8 cellular contexts compared by ENCODE assay signal in genomic region chr1:176027934-176028333, GRCh38.
DNase-seq lines count a peak whose midpoint lies in the region; ATAC-seq and TF ChIP-seq lines count a peak whose summit lies in the region.
"Not testable (repeated sequence)": the region's sequence is repeated elsewhere in the genome, so short reads cannot be mapped to it uniquely, and the experiment has no call there.

No MANE protein-coding gene starts in this region.

- DNase-seq in NCI-H345 (lab: John Stamatoyannopoulos, UW) (peak; percentile 32), WERI-Rb-1 (peak; percentile 16), activated T-cell treated with anti-CD3 and anti-CD28 coated beads for 24 hours (ENCODE audit: low read depth) (peak; percentile 2), mammary epithelial cell (peak; percentile 40)
- DNase-seq in activated naive CD4-positive, alpha-beta T cell treated with Interleukin-2 at 50 U/mL for 16 hours = peak; percentile 5
- DNase-seq in stimulated activated CD4-positive, alpha-beta T cell treated with anti-CD3 and anti-CD28 coated beads, Interleukin-12 subunit alpha, Interleukin-12 subunit beta, amount 100 ng/mL, for 48 hours (ENCODE audit: low read depth in 2 of 3, low spot score in 1 of 3) = peak in 2 of 3 donors; percentile 3 to 11
- peak in 2 of 3 donors; percentile 4 to 30 for DNase-seq in stimulated activated CD4-positive, alpha-beta T cell treated with anti-CD3 and anti-CD28 coated beads, TNF-alpha, amount 100 ng/mL, for 48 hours (ENCODE audit: low read depth in 3 of 3)
- DNase-seq in stimulated activated naive CD8-positive, alpha-beta T cell treated with anti-CD3 and anti-CD28 coated beads, Interleukin-15, amount 100 ng/mL, for 72 hours = peak; percentile 6 to 51

- not testable (repeated sequence) for H3K9me3 ChIP-seq in WERI-Rb-1 (ENCODE audit: severe bottlenecking); mammary epithelial cell (replicated peaks; ENCODE audit: insufficient read depth, low read length)

- not testable (repeated sequence) for H4K20me1 ChIP-seq in mammary epithelial cell (ENCODE audit: insufficient read depth, low read length)

- intact Hi-C loops in mammary epithelial cell (cut with micrococcal nuclease) = not testable (repeated sequence)

- not testable (repeated sequence) for H3K27me3 ChIP-seq in WERI-Rb-1 (ENCODE audit: insufficient read depth, low read depth, severe bottlenecking); mammary epithelial cell (ENCODE audit: insufficient read depth, low read length)

- peak; percentile 96 for ATAC-seq in stimulated activated naive CD8-positive, alpha-beta T cell treated with anti-CD3 and anti-CD28 coated beads, Interleukin-15, amount 100 ng/mL, for 72 hours

- H2AFZ ChIP-seq in mammary epithelial cell (ENCODE audit: low read depth, low read length) = not testable (repeated sequence)

- not testable (repeated sequence) for H3K27ac ChIP-seq in WERI-Rb-1; mammary epithelial cell (ENCODE audit: insufficient read depth, low read depth, low read length)

- H3K4me1 ChIP-seq in mammary epithelial cell (ENCODE audit: insufficient read depth, low read length) = not testable (repeated sequence)

- H3K4me2 ChIP-seq in mammary epithelial cell (ENCODE audit: insufficient read depth, low read depth, low read length) = not testable (repeated sequence)

- not testable (repeated sequence) for H3K27me3 Mint-ChIP-seq in stimulated activated naive CD8-positive, alpha-beta T cell treated with anti-CD3 and anti-CD28 coated beads, Interleukin-15, amount 100 ng/mL, for 72 hours

- H3K4me3 Mint-ChIP-seq in stimulated activated naive CD8-positive, alpha-beta T cell treated with anti-CD3 and anti-CD28 coated beads, Interleukin-15, amount 100 ng/mL, for 72 hours = not testable (repeated sequence)

- not testable (repeated sequence) for H3K36me3 ChIP-seq in WERI-Rb-1; mammary epithelial cell (ENCODE audit: insufficient read depth, low read length)

- dilution Hi-C loops in mammary epithelial cell (cut with HindIII; ENCODE audit: low sequenced_read_pairs) = not testable (repeated sequence)

- CTCF ChIA-PET in mammary epithelial cell (lab: Charles Lee; ENCODE audit: low non-redundant PET) = interaction anchor here (0.6 kb wide), 1 partner anchor 455 kb away, joined by 3 read pairs; no protein-coding TSS in a partner anchor

- not testable (repeated sequence) for H3K9me3 Mint-ChIP-seq in stimulated activated naive CD8-positive, alpha-beta T cell treated with anti-CD3 and anti-CD28 coated beads, Interleukin-15, amount 100 ng/mL, for 72 hours

- in situ Hi-C loops in mammary epithelial cell (cut with MboI; ENCODE audit: low sequenced_read_pairs in 2 of 2) = not testable (repeated sequence)

- H3K4me1 Mint-ChIP-seq in stimulated activated naive CD8-positive, alpha-beta T cell treated with anti-CD3 and anti-CD28 coated beads, Interleukin-15, amount 100 ng/mL, for 72 hours = peaks cover 11% of the 10 kb centered on the region

- not testable (repeated sequence) for H3K79me2 ChIP-seq in mammary epithelial cell (ENCODE audit: insufficient read depth, low read length)

- H3K9ac ChIP-seq in mammary epithelial cell (ENCODE audit: insufficient read depth, low read length) = not testable (repeated sequence)

- peak overlapping the region in 1 of 2 donors; percentile 72 for H3K27ac Mint-ChIP-seq in stimulated activated naive CD8-positive, alpha-beta T cell treated with anti-CD3 and anti-CD28 coated beads, Interleukin-15, amount 100 ng/mL, for 72 hours

- TF ChIP-seq CTCF in WERI-Rb-1 (IDR thresholded peaks at IDR 0.05; ENCODE audit: low read depth, low read length); mammary epithelial cell (conservative IDR thresholded peaks at IDR 0.05 in 1 of 2, IDR thresholded peaks at IDR 0.05 in 1 of 2; ENCODE audit: extremely low read depth in 1 of 2, insufficient read depth in 1 of 2, low read depth in 1 of 2, low read length in 2 of 2): not testable (repeated sequence)

- 61% methylated on average over 4 of the region's 4 CpGs for WGBS in mammary epithelial cell (ENCODE audit: low coverage, missing lambda C conversion rate)

- H3K4me3 ChIP-seq in WERI-Rb-1 (ENCODE audit: low read depth, low read length); mammary epithelial cell (replicated peaks in 1 of 3; ENCODE audit: insufficient read depth in 1 of 3, low read depth in 2 of 3, low read length in 3 of 3): not testable (repeated sequence)

- BruUV-seq in mammary epithelial cell (replicated peaks; lab: Mats Ljungman, UMichigan) = not testable (repeated sequence)
